23 cellular contexts compared by ENCODE assay signal in the genomic region with DNA sequence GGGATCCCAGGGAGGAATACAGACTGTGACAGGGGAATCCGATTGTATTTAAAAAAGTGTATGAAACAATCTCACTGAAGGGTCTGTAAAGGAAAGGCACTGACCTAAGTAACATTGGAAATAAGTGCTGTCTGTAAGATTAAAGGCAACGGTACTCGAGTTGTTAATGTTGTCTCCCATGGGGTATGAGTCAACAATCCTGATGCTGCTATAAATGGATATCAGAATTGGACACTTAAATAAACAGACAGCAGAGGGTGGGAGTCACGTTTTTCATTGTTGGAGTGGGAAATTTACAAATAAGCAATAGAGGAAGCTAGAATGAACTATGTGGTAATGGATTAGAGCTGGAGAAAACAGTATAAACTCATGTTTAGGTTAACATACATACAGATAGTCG.
"Had no signal": no experiment of that assay in that cellular context is flagged by ENCODE, and none has a peak within 500 bp of the region (broad histone marks: within the 10 kb centered on the region; RNA-seq: fewer than 3 reads in every experiment).

No MANE protein-coding gene starts in this region.

- H3K27ac ChIP-seq: gastrocnemius medialis, right lobe of liver, stomach, suprapubic skin, tibial nerve had no signal

- ATAC-seq: effector memory CD8-positive, alpha-beta T cell; esophagus mucosa; gastrocnemius medialis; left ventricle myocardium superior; right lobe of liver; stimulated activated memory B cell treated with anti-CD40 and anti-IgM and Interleukin-4, amounts not matched to agents 10 μg/mL and 1 μg/mL and 100 μg/mL, for 72 hours had no signal

- H3K4me3 ChIP-seq: gastrocnemius medialis, right lobe of liver, stomach, suprapubic skin, tibial nerve had no signal

- H3K4me1 Mint-ChIP-seq: activated CD4-positive, alpha-beta memory T cell treated with anti-CD3 and anti-CD28 coated beads, Interleukin-2, amount 10 ng/mL, durations not matched to agents 7 days and 5 days; activated CD4-positive, alpha-beta T cell treated with anti-CD3 and anti-CD28 coated beads, Interleukin-2, amount 10 ng/mL, durations not matched to agents 24 days and 14 days; activated naive CD4-positive, alpha-beta T cell treated with anti-CD3 and anti-CD28 coated beads, Interleukin-2, amount 10 ng/mL, durations not matched to agents 7 days and 5 days; stimulated activated memory B cell treated with anti-CD40 and anti-IgM and Interleukin-4, amounts not matched to agents 10 μg/mL and 1 μg/mL and 100 μg/mL, for 72 hours had no signal

- H3K4me3 Mint-ChIP-seq: activated CD4-positive, alpha-beta memory T cell treated with anti-CD3 and anti-CD28 coated beads, Interleukin-2, amount 10 ng/mL, durations not matched to agents 7 days and 5 days; activated CD4-positive, alpha-beta T cell treated with anti-CD3 and anti-CD28 coated beads, Interleukin-2, amount 10 ng/mL, durations not matched to agents 24 days and 14 days; activated naive CD4-positive, alpha-beta T cell treated with anti-CD3 and anti-CD28 coated beads, Interleukin-2, amount 10 ng/mL, durations not matched to agents 7 days and 5 days; effector memory CD8-positive, alpha-beta T cell; stimulated activated memory B cell treated with anti-CD40 and anti-IgM and Interleukin-4, amounts not matched to agents 10 μg/mL and 1 μg/mL and 100 μg/mL, for 72 hours had no signal

- H3K27ac Mint-ChIP-seq: activated CD4-positive, alpha-beta memory T cell treated with anti-CD3 and anti-CD28 coated beads, Interleukin-2, amount 10 ng/mL, durations not matched to agents 7 days and 5 days; activated CD4-positive, alpha-beta T cell treated with anti-CD3 and anti-CD28 coated beads, Interleukin-2, amount 10 ng/mL, durations not matched to agents 24 days and 14 days; activated naive CD4-positive, alpha-beta T cell treated with anti-CD3 and anti-CD28 coated beads, Interleukin-2, amount 10 ng/mL, durations not matched to agents 7 days and 5 days; effector memory CD8-positive, alpha-beta T cell; stimulated activated memory B cell treated with anti-CD40 and anti-IgM and Interleukin-4, amounts not matched to agents 10 μg/mL and 1 μg/mL and 100 μg/mL, for 72 hours had no signal

- H3K9me3 ChIP-seq: gastrocnemius medialis, right lobe of liver, stomach, suprapubic skin had no signal

- DNase-seq: activated CD4-positive, alpha-beta memory T cell treated with anti-CD3 and anti-CD28 coated beads, Interleukin-2, amount 10 ng/mL, durations not matched to agents 7 days and 5 days; activated CD4-positive, alpha-beta T cell treated with anti-CD3 and anti-CD28 coated beads, Interleukin-2, amount 10 ng/mL, durations not matched to agents 24 days and 14 days; activated effector memory CD4-positive, alpha-beta T cell treated with anti-CD3 and anti-CD28 coated beads, Interleukin-2, amount 50 U/mL, for 16 hours; activated naive CD4-positive, alpha-beta T cell treated with anti-CD3 and anti-CD28 coated beads, Interleukin-2, amount 10 ng/mL, durations not matched to agents 7 days and 5 days; amygdala; caudate nucleus; dermis blood vessel endothelial cell; effector memory CD8-positive, alpha-beta T cell; gastrocnemius medialis; head of caudate nucleus; hypothalamus; left ventricle myocardium superior; midbrain; nucleus accumbens; right lobe of liver; small intestine; stimulated activated CD4-positive, alpha-beta T cell treated with anti-CD3 and anti-CD28 coated beads, Interleukin-15, amount 100 ng/mL, for 24 hours; stomach had no signal

- H3K27me3 Mint-ChIP-seq: activated CD4-positive, alpha-beta memory T cell treated with anti-CD3 and anti-CD28 coated beads, Interleukin-2, amount 10 ng/mL, durations not matched to agents 7 days and 5 days; activated CD4-positive, alpha-beta T cell treated with anti-CD3 and anti-CD28 coated beads, Interleukin-2, amount 10 ng/mL, durations not matched to agents 24 days and 14 days; activated naive CD4-positive, alpha-beta T cell treated with anti-CD3 and anti-CD28 coated beads, Interleukin-2, amount 10 ng/mL, durations not matched to agents 7 days and 5 days; effector memory CD8-positive, alpha-beta T cell; stimulated activated memory B cell treated with anti-CD40 and anti-IgM and Interleukin-4, amounts not matched to agents 10 μg/mL and 1 μg/mL and 100 μg/mL, for 72 hours had no signal

- H3K9me3 Mint-ChIP-seq: activated CD4-positive, alpha-beta T cell treated with anti-CD3 and anti-CD28 coated beads, Interleukin-2, amount 10 ng/mL, durations not matched to agents 24 days and 14 days had no signal

- H3K36me3 Mint-ChIP-seq: activated naive CD4-positive, alpha-beta T cell treated with anti-CD3 and anti-CD28 coated beads, Interleukin-2, amount 10 ng/mL, durations not matched to agents 7 days and 5 days; stimulated activated memory B cell treated with anti-CD40 and anti-IgM and Interleukin-4, amounts not matched to agents 10 μg/mL and 1 μg/mL and 100 μg/mL, for 72 hours had no signal

- H3K4me1 ChIP-seq: gastrocnemius medialis, right lobe of liver, stomach, suprapubic skin, tibial nerve had no signal

- FAIRE-seq: endothelial cell of umbilical vein, small intestine had no signal

- H3K36me3 ChIP-seq: gastrocnemius medialis, right lobe of liver, stomach, suprapubic skin, tibial nerve had no signal

- H3K27me3 ChIP-seq: gastrocnemius medialis, right lobe of liver, stomach, suprapubic skin, tibial nerve had no signal
